Comparison of ENCODE assay signal across 1 cellular context in the genomic region with DNA sequence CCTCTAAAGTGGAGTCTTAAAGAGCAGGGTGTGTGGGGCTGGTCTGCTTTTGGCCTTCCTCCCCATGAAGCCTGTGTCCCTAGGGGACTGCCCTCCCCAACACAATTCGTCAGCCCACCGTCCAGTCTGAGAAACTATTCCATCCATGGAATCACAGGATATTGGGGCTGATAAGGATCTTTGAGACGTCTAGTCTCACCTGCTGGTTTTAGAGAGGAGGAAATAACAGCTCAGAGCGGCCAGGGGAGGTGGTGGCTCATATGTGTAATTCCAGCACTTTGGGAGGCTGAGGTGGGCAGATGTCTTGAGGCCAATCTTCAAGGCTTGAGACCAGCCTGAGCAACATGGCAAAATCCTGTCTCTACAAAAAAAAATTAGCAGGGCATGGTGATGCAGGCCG.
TF ChIP-seq lines count a peak whose summit lies in the region.

No MANE protein-coding gene starts in this region.

TF ChIP-seq in HepG2, 621 proteins besides CTCF, POLR2A, EP300 and RAD21:
- TF ChIP-seq NCOA1 (CRISPR knock-in tag; IDR thresholded peaks at IDR 0.05) = no peak
- TF ChIP-seq FLYWCH1 (CRISPR knock-in tag; IDR thresholded peaks at IDR 0.05) = no peak
- TF ChIP-seq ZNF17 (CRISPR knock-in tag; IDR thresholded peaks at IDR 0.05) = no peak
- no peak for TF ChIP-seq ZNF121 (CRISPR knock-in tag; IDR thresholded peaks at IDR 0.05)
- no peak for TF ChIP-seq ZNF496 (CRISPR knock-in tag; IDR thresholded peaks at IDR 0.05; ENCODE audit: insufficient replicate concordance)
- TF ChIP-seq HNRNPL (IDR thresholded peaks at IDR 0.05; ENCODE audit: low read depth, low read length) = no peak
- no peak for TF ChIP-seq ZNF891 (CRISPR knock-in tag; IDR thresholded peaks at IDR 0.05)
- no peak for TF ChIP-seq ZBTB21 (CRISPR knock-in tag; IDR thresholded peaks at IDR 0.05)
- no peak for TF ChIP-seq SAFB2 (CRISPR knock-in tag; IDR thresholded peaks at IDR 0.05; ENCODE audit: borderline replicate concordance, low read depth)
- TF ChIP-seq MTA1 (CRISPR knock-in tag; IDR thresholded peaks at IDR 0.05; ENCODE audit: borderline replicate concordance) = no peak
